ENCODE assay signal across 3 cellular contexts in the genomic region with DNA sequence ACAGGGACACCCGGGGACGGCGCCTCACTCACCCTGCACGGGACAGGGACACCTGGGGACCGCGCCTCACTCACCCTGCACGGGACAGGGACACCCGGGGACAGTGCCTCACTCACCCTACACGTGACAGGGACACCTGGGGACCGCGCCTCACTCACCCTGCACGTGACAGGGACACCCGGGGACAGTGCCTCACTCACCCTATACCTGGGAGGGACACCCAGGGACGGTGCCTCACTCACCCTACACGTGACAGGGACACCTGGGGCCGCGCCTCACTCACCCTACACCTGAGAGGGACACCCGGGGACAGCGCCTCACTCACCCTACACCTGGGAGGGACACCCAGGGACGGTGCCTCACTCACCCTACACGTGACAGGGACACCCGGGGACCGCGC. TPM values are rescaled to one million over a fixed set of nuclear protein-coding genes. Genes with fewer than 3 reads are reported as not detected.
"Had no signal": no experiment of that assay in that cellular context is flagged by ENCODE, and none has a peak within 500 bp of the region (broad histone marks: within the 10 kb centered on the region; RNA-seq: fewer than 3 reads in every experiment).

No MANE protein-coding gene starts in this region.

RNA-seq across cellular contexts. Expression of a gene that starts 3.9 kb away (rescaled TPM):
- total RNA-seq: bronchial epithelial cell, IMR-90, Right ventricle myocardium inferior had no signal
